ENCODE assay signal across 11 cellular contexts in the genomic region with DNA sequence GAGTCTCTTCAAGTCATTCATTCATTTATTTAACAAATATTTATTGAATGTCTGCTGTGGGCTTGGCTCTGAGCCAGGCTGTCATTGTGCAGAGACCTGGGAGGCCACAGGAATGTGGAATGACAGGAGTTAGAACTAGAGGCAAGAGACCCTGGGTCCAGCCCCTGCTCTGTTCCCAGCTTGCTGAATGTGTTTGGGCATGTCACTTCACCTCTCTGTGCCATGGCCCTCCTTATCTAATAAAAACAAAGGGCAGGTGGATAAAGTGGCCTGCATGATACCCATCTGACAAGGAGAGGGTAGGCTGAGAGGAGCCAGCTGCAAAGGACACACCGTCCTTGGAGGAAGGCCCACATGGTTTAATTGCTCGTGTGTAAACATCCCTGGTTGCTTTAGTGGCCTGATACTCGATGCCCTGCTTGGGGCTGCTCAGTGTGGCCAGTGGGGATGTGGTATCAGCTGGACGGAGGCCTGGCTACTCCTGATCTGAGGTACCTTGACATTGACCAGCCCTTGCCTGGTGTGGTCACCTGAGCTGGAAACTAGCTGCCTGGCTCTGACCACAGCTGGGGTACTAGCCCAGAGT.
DNase-seq lines count a peak whose midpoint lies in the region; ATAC-seq and TF ChIP-seq lines count a peak whose summit lies in the region.
"Had no signal": no experiment of that assay in that cellular context is flagged by ENCODE, and none has a peak within 500 bp of the region (broad histone marks: within the 10 kb centered on the region; RNA-seq: fewer than 3 reads in every experiment).

No MANE protein-coding gene starts in this region.

- no peak overlapping the region for H3K4ac ChIP-seq in mesendoderm (ENCODE audit: low read depth, low read length)

- DNase-seq in DMS153 (lab: John Stamatoyannopoulos, UW) (peak; percentile 66), M059J (ENCODE audit: low read depth) (peak; percentile 35), mucosa of descending colon (no peak), inferior parietal cortex (ENCODE audit: extremely low spot score) (no peak), mesendoderm (no peak), NAMALWA (ENCODE audit: low spot score) (no peak)
- DNase-seq: stimulated activated naive CD4-positive, alpha-beta T cell had no signal

- TF ChIP-seq CTCF in mucosa of descending colon (IDR thresholded peaks at IDR 0.05), result no peak

- no peak overlapping the region for H3K27ac ChIP-seq in mesendoderm (ENCODE audit: low read depth, low read length)
- H3K27ac ChIP-seq: BLaER1 treated with 17β-estradiol and CSF1 and Interleukin-3, amounts not matched to agents 10 nM and 100 nM; coronary artery had no signal

- H3K4me3 ChIP-seq in mucosa of descending colon, result no peak overlapping the region
- H3K4me3 ChIP-seq in mesendoderm (ENCODE audit: low read length), result no peak overlapping the region
- H3K4me3 ChIP-seq: BLaER1 treated with 17β-estradiol and CSF1 and Interleukin-3, amounts not matched to agents 10 nM and 100 nM; coronary artery had no signal

- H3K36me3 ChIP-seq in mucosa of descending colon (ENCODE audit: low read depth), result no peaks in the 10 kb centered on the region
- no peaks in the 10 kb centered on the region for H3K36me3 ChIP-seq in mesendoderm (ENCODE audit: control insufficient read depth, insufficient read depth, low read length)
- H3K36me3 ChIP-seq: BLaER1 treated with 17β-estradiol and CSF1 and Interleukin-3, amounts not matched to agents 10 nM and 100 nM had no signal

- no peak overlapping the region for H2BK120ac ChIP-seq in mesendoderm (ENCODE audit: low read depth, low read length)

- H2BK5ac ChIP-seq in mesendoderm (ENCODE audit: low read length), result no peak overlapping the region

- no peaks in the 10 kb centered on the region for H3K27me3 ChIP-seq in mesendoderm (ENCODE audit: insufficient read depth, low read length, poor library complexity)
- H3K27me3 ChIP-seq: BLaER1 treated with 17β-estradiol and CSF1 and Interleukin-3, amounts not matched to agents 10 nM and 100 nM had no signal

- no peak overlapping the region for H4K8ac ChIP-seq in mesendoderm (ENCODE audit: low read depth, low read length)

- no peaks in the 10 kb centered on the region for H3K4me1 ChIP-seq in mucosa of descending colon (ENCODE audit: low read depth)
- no peaks in the 10 kb centered on the region for H3K4me1 ChIP-seq in mesendoderm (ENCODE audit: control insufficient read depth, low read depth, low read length)

- H3K79me2 ChIP-seq in mesendoderm (ENCODE audit: control insufficient read depth, insufficient read depth, low read length), result no peaks in the 10 kb centered on the region

- no peak overlapping the region for H3K23ac ChIP-seq in mesendoderm (ENCODE audit: low read length)

- no peak overlapping the region for H4K5ac ChIP-seq in mesendoderm (ENCODE audit: low read length)

- no peak overlapping the region for H2BK15ac ChIP-seq in mesendoderm (replicated peaks; ENCODE audit: low read depth)

- H3K9ac ChIP-seq in mesendoderm (ENCODE audit: low read length), result no peak overlapping the region

- H3K79me1 ChIP-seq in mesendoderm (ENCODE audit: low read length), result no peaks in the 10 kb centered on the region

- no peak overlapping the region for H3K56ac ChIP-seq in mesendoderm (ENCODE audit: low read length)

- H2AK5ac ChIP-seq in mesendoderm (ENCODE audit: low read length), result no peak overlapping the region

- H3K9me3 ChIP-seq in mucosa of descending colon, result no peaks in the 10 kb centered on the region
- H3K9me3 ChIP-seq: BLaER1 treated with 17β-estradiol and CSF1 and Interleukin-3, amounts not matched to agents 10 nM and 100 nM had no signal

- no CpG with 5 or more reads among the region's 4 CpGs for WGBS in mesendoderm (ENCODE audit: extremely low coverage, insufficient coverage, low lambda C conversion rate)

- H3K18ac ChIP-seq in mesendoderm (ENCODE audit: low read length), result no peak overlapping the region

- intact Hi-C loops in mucosa of descending colon (cut with DNase I, micrococcal nuclease), result no loop called here

- H3K4me2 ChIP-seq in mesendoderm (ENCODE audit: low read length), result no peak overlapping the region

- no peak; the same call in 1 of the 3 replicates for ATAC-seq in SK-N-SH treated with all-trans-retinoic acid at 6 μM for 48 hours
- ATAC-seq in mucosa of descending colon, result peak; percentile 70
- no peak for ATAC-seq in HG03196 (IDR thresholded peaks at IDR 0.05; ENCODE audit: unreplicated experiment)

TF ChIP-seq in SK-N-SH treated with all-trans-retinoic acid at 6 μM for 48 hours, 23 proteins besides CTCF, POLR2A, EP300 and RAD21:
- TF ChIP-seq CSDC2 (CRISPR knock-in tag; IDR thresholded peaks at IDR 0.05) (no peak), TSHZ2 (CRISPR knock-in tag; IDR thresholded peaks at IDR 0.05) (no peak), ISL1 (CRISPR knock-in tag; IDR thresholded peaks at IDR 0.05) (no peak), RARB (CRISPR knock-in tag; IDR thresholded peaks at IDR 0.05) (no peak), OSR1 (CRISPR knock-in tag; IDR thresholded peaks at IDR 0.05) (no peak), ESRRG (CRISPR knock-in tag; IDR thresholded peaks at IDR 0.05) (0 out of 2 replicates have a peak, but pooled peaks have one; percentile 15), ZFP30 (CRISPR knock-in tag; IDR thresholded peaks at IDR 0.05) (no peak), PATZ1 (CRISPR knock-in tag; IDR thresholded peaks at IDR 0.05; ENCODE audit: borderline replicate concordance) (no peak), SNAI2 (CRISPR knock-in tag; IDR thresholded peaks at IDR 0.05) (peak; percentile 81; the same call in 1 of the 2 replicates), BACH2 (CRISPR knock-in tag; IDR thresholded peaks at IDR 0.05; ENCODE audit: borderline replicate concordance) (no peak), ZFP3 (CRISPR knock-in tag; IDR thresholded peaks at IDR 0.05) (no peak), ZNF8 (CRISPR knock-in tag; IDR thresholded peaks at IDR 0.05) (no peak)

Comparison
In these comparisons a context has a peak if more than half of its experiments do, and no peak if none do; other contexts are left out.
1. DNase-seq: peak in DMS153 (single experiment) and M059J (single experiment); none in mucosa of descending colon (0 of 3), inferior parietal cortex (single experiment), mesendoderm (single experiment) and NAMALWA (single experiment).